Comparison of ENCODE assay signal across 1 cellular context in genomic region chrX:123175366-123176122, GRCh38.
TF ChIP-seq lines count a peak whose summit lies in the region.

No MANE protein-coding gene starts in this region.

TF ChIP-seq in GM12878, 131 proteins besides CTCF, POLR2A, EP300 and RAD21 (continued from another document):
- TF ChIP-seq, protein P1, sequence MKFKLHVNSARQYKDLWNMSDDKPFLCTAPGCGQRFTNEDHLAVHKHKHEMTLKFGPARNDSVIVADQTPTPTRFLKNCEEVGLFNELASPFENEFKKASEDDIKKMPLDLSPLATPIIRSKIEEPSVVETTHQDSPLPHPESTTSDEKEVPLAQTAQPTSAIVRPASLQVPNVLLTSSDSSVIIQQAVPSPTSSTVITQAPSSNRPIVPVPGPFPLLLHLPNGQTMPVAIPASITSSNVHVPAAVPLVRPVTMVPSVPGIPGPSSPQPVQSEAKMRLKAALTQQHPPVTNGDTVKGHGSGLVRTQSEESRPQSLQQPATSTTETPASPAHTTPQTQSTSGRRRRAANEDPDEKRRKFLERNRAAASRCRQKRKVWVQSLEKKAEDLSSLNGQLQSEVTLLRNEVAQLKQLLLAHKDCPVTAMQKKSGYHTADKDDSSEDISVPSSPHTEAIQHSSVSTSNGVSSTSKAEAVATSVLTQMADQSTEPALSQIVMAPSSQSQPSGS (IDR thresholded peaks at IDR 0.05; ENCODE audit: low read length) = no peak
- TF ChIP-seq MYB (IDR thresholded peaks at IDR 0.05; ENCODE audit: borderline replicate concordance, low read depth, low read length) (no peak), NR2F1 (conservative IDR thresholded peaks at IDR 0.05) (no peak), NR2C2 (IDR thresholded peaks at IDR 0.05; ENCODE audit: borderline replicate concordance, control insufficient read depth, insufficient read length, low read depth) (no peak), IRF4 (IDR thresholded peaks at IDR 0.05; ENCODE audit: low read depth, low read length) (no peak)
- TF ChIP-seq, protein P2, sequence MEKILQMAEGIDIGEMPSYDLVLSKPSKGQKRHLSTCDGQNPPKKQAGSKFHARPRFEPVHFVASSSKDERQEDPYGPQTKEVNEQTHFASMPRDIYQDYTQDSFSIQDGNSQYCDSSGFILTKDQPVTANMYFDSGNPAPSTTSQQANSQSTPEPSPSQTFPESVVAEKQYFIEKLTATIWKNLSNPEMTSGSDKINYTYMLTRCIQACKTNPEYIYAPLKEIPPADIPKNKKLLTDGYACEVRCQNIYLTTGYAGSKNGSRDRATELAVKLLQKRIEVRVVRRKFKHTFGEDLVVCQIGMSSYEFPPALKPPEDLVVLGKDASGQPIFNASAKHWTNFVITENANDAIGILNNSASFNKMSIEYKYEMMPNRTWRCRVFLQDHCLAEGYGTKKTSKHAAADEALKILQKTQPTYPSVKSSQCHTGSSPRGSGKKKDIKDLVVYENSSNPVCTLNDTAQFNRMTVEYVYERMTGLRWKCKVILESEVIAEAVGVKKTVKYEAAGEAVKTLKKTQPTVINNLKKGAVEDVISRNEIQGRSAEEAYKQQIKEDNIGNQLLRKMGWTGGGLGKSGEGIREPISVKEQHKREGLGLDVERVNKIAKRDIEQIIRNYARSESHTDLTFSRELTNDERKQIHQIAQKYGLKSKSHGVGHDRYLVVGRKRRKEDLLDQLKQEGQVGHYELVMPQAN (conservative IDR thresholded peaks at IDR 0.05) = no peak
- TF ChIP-seq, protein P3, sequence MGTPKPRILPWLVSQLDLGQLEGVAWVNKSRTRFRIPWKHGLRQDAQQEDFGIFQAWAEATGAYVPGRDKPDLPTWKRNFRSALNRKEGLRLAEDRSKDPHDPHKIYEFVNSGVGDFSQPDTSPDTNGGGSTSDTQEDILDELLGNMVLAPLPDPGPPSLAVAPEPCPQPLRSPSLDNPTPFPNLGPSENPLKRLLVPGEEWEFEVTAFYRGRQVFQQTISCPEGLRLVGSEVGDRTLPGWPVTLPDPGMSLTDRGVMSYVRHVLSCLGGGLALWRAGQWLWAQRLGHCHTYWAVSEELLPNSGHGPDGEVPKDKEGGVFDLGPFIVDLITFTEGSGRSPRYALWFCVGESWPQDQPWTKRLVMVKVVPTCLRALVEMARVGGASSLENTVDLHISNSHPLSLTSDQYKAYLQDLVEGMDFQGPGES (IDR thresholded peaks at IDR 0.05) = no peak
- TF ChIP-seq, protein P4, sequence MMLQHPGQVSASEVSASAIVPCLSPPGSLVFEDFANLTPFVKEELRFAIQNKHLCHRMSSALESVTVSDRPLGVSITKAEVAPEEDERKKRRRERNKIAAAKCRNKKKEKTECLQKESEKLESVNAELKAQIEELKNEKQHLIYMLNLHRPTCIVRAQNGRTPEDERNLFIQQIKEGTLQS (IDR thresholded peaks at IDR 0.05; ENCODE audit: borderline replicate concordance, extremely low read depth, low read depth, low read length) = no peak
